In the genomic region with DNA sequence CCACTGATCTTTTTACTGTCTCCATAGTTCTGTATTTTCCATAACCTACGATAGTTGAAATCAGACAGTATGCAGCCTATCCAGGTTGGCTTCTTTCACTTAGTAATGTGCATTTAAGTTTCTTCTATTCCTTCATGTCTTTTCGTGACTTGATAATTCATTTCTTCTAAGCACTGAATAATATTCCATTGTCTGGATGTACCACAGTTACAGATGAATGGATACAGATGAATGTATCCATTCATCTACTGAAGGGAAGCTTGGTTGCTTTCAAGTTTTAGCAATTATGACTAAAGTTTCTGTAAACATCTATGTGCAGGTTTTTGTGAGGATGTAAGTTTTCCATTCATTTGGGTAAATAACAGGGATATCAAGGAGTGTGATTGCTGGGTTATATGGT, we compare ENCODE assay signal across 42 cellular contexts.
"Had no signal": no experiment of that assay in that cellular context is flagged by ENCODE, and none has a peak within 500 bp of the region (broad histone marks: within the 10 kb centered on the region; RNA-seq: fewer than 3 reads in every experiment).

No MANE protein-coding gene starts in this region.

- H3K27me3 Mint-ChIP-seq: activated CD8-positive, alpha-beta memory T cell treated with anti-CD3 and anti-CD28 coated beads, Interleukin-2, amount 10 ng/mL, durations not matched to agents 7 days and 5 days; activated naive CD8-positive, alpha-beta T cell treated with anti-CD3 and anti-CD28 coated beads for 36 hours; central memory CD8-positive, alpha-beta T cell had no signal

- H3K4me1 Mint-ChIP-seq: activated CD4-positive, alpha-beta memory T cell treated with anti-CD3 and anti-CD28 coated beads, Interleukin-2, amount 10 ng/mL, durations not matched to agents 7 days and 5 days; activated CD4-positive, alpha-beta T cell treated with anti-CD3 and anti-CD28 coated beads for 36 hours; activated CD4-positive, alpha-beta T cell treated with anti-CD3 and anti-CD28 coated beads, Interleukin-2, amount 10 ng/mL, durations not matched to agents 7 days and 5 days; activated CD8-positive, alpha-beta memory T cell treated with anti-CD3 and anti-CD28 coated beads, Interleukin-2, amount 10 ng/mL, durations not matched to agents 7 days and 5 days; activated naive CD8-positive, alpha-beta T cell treated with anti-CD3 and anti-CD28 coated beads for 36 hours; activated T-helper 17 cell treated with anti-CD3 and anti-CD28 coated beads, Interleukin-2, amount 50 U/mL, for 72 hours; central memory CD8-positive, alpha-beta T cell; WTC11 had no signal

- ATAC-seq: activated CD4-positive, alpha-beta T cell treated with anti-CD3 and anti-CD28 coated beads for 36 hours; activated CD4-positive, CD25-positive, alpha-beta regulatory T cell treated with anti-CD3 and anti-CD28 coated beads, Interleukin-2, amount 50 U/mL, for 24 hours; activated CD8-positive, alpha-beta memory T cell treated with anti-CD3 and anti-CD28 coated beads, Interleukin-2, amount 10 ng/mL, durations not matched to agents 7 days and 5 days; activated CD8-positive, alpha-beta T cell treated with anti-CD3 and anti-CD28 coated beads, Interleukin-2, amount 10 ng/mL, durations not matched to agents 7 days and 5 days; activated naive CD4-positive, alpha-beta T cell treated with anti-CD3 and anti-CD28 coated beads, Interleukin-2, amount 50 U/mL, for 72 hours; activated T-cell treated with anti-CD3 and anti-CD28 coated beads, Interleukin-2, amount 50 U/mL, for 72 hours; activated T-helper 17 cell treated with anti-CD3 and anti-CD28 coated beads, Interleukin-2, amount 50 U/mL, for 72 hours; body of pancreas; WTC11 had no signal

- DNase-seq: activated CD4-positive, alpha-beta memory T cell treated with anti-CD3 and anti-CD28 coated beads, Interleukin-2, amount 10 ng/mL, durations not matched to agents 7 days and 5 days; activated CD4-positive, alpha-beta T cell treated with anti-CD3 and anti-CD28 coated beads for 1 hour; activated CD4-positive, alpha-beta T cell treated with anti-CD3 and anti-CD28 coated beads for 36 hours; activated CD4-positive, alpha-beta T cell treated with anti-CD3 and anti-CD28 coated beads for 48 hours; activated CD4-positive, alpha-beta T cell treated with anti-CD3 and anti-CD28 coated beads, Interleukin-2, amount 10 ng/mL, durations not matched to agents 7 days and 5 days; activated CD4-positive, alpha-beta T cell treated with anti-CD3 and anti-CD28 coated beads, Interleukin-2, amount 50 U/mL, for 48 hours; activated CD4-positive, CD25-positive, alpha-beta regulatory T cell; activated CD8-positive, alpha-beta memory T cell treated with anti-CD3 and anti-CD28 coated beads for 24 hours; activated CD8-positive, alpha-beta memory T cell treated with anti-CD3 and anti-CD28 coated beads, Interleukin-2, amount 10 ng/mL, durations not matched to agents 7 days and 5 days; activated CD8-positive, alpha-beta memory T cell treated with anti-CD3 and anti-CD28 coated beads, Interleukin-2, amount 50 U/mL, for 48 hours; activated CD8-positive, alpha-beta T cell treated with anti-CD3 and anti-CD28 coated beads, Interleukin-2, amount 10 ng/mL, durations not matched to agents 7 days and 5 days; activated effector memory CD4-positive, alpha-beta T cell treated with anti-CD3 and anti-CD28 coated beads, Interleukin-2, amount 50 U/mL, for 16 hours; activated gamma-delta T cell treated with Interleukin-2 at 50 U/mL for 16 hours; activated naive CD4-positive, alpha-beta T cell; activated naive CD4-positive, alpha-beta T cell treated with anti-CD3 and anti-CD28 coated beads for 36 hours; activated naive CD4-positive, alpha-beta T cell treated with anti-CD3 and anti-CD28 coated beads, Interleukin-2, amount 50 U/mL, for 16 hours; activated naive CD8-positive, alpha-beta T cell treated with anti-CD3 and anti-CD28 coated beads for 36 hours; activated T-cell treated with anti-CD3 and anti-CD28 coated beads, Interleukin-2, amount 50 U/mL, for 24 hours; activated T-cell treated with anti-CD3 and anti-CD28 coated beads, Interleukin-2, amount 50 U/mL, for 72 hours; adrenal gland; amniotic stem cell; aorta; body of pancreas; brain microvascular endothelial cell; caudate nucleus; cerebellar nuclear complex; T-helper 1 cell; T-helper 2 cell; T-helper 9 cell; WERI-Rb-1 had no signal

- H3K27me3 ChIP-seq: adrenal gland, body of pancreas, brain microvascular endothelial cell, cardiac muscle cell had no signal

- H3K4me3 ChIP-seq: adrenal gland, body of pancreas, cardiac muscle cell had no signal

- H3K36me3 ChIP-seq: adrenal gland, brain microvascular endothelial cell, cardiac muscle cell, WERI-Rb-1 had no signal

- H3K9me3 ChIP-seq: adrenal gland, body of pancreas had no signal

- H3K4me1 ChIP-seq: adrenal gland, body of pancreas had no signal

- H3K9me3 Mint-ChIP-seq: activated CD4-positive, alpha-beta memory T cell treated with anti-CD3 and anti-CD28 coated beads, Interleukin-2, amount 10 ng/mL, durations not matched to agents 7 days and 5 days; activated CD4-positive, alpha-beta T cell treated with anti-CD3 and anti-CD28 coated beads, Interleukin-2, amount 10 ng/mL, durations not matched to agents 7 days and 5 days; activated naive CD4-positive, alpha-beta T cell treated with anti-CD3 and anti-CD28 coated beads for 36 hours; activated naive CD4-positive, alpha-beta T cell treated with anti-CD3 and anti-CD28 coated beads, Interleukin-2, amount 50 U/mL, for 72 hours; activated naive CD8-positive, alpha-beta T cell treated with anti-CD3 and anti-CD28 coated beads for 36 hours; activated T-cell treated with anti-CD3 and anti-CD28 coated beads, Interleukin-2, amount 50 U/mL, for 24 hours; activated T-cell treated with anti-CD3 and anti-CD28 coated beads, Interleukin-2, amount 50 U/mL, for 72 hours; activated T-helper 1 cell treated with anti-CD3 and anti-CD28 coated beads, Interleukin-12 subunit alpha, Interleukin-12 subunit beta, Interleukin-2, Interleukin-4 antibody, amounts not matched to agents 30 ng/mL and 10 ng/mL and 1 ng/mL, durations not matched to agents 14 hours and 24 hours and 36 hours; activated T-helper 17 cell treated with anti-CD3 and anti-CD28 coated beads, Interleukin-2, amount 50 U/mL, for 72 hours; central memory CD8-positive, alpha-beta T cell; T-helper 1 cell treated with Interleukin-12 subunit alpha and Interleukin-12 subunit beta and Interleukin-4 antibody, amounts not matched to agents 30 μg/mL and 1 μg/mL, for 36 hours; T-helper 2 cell treated with Interferon-gamma antibody and Interleukin-4, amounts not matched to agents 5 μg/mL and 100 μg/mL, for 36 hours; WTC11 had no signal

- H3K4me3 Mint-ChIP-seq: activated CD4-positive, alpha-beta memory T cell treated with anti-CD3 and anti-CD28 coated beads, Interleukin-2, amount 10 ng/mL, durations not matched to agents 7 days and 5 days; activated CD4-positive, alpha-beta T cell treated with anti-CD3 and anti-CD28 coated beads for 36 hours; activated CD4-positive, alpha-beta T cell treated with anti-CD3 and anti-CD28 coated beads, Interleukin-2, amount 10 ng/mL, durations not matched to agents 7 days and 5 days; activated CD8-positive, alpha-beta memory T cell treated with anti-CD3 and anti-CD28 coated beads, Interleukin-2, amount 10 ng/mL, durations not matched to agents 7 days and 5 days; activated CD8-positive, alpha-beta T cell treated with anti-CD3 and anti-CD28 coated beads, Interleukin-2, amount 10 ng/mL, durations not matched to agents 7 days and 5 days; activated naive CD4-positive, alpha-beta T cell treated with anti-CD3 and anti-CD28 coated beads for 36 hours; activated naive CD8-positive, alpha-beta T cell treated with anti-CD3 and anti-CD28 coated beads for 36 hours; activated T-cell treated with anti-CD3 and anti-CD28 coated beads, Interleukin-2, amount 50 U/mL, for 24 hours; activated T-cell treated with anti-CD3 and anti-CD28 coated beads, Interleukin-2, amount 50 U/mL, for 72 hours; activated T-helper 1 cell treated with anti-CD3 and anti-CD28 coated beads, Interleukin-12 subunit alpha, Interleukin-12 subunit beta, Interleukin-2, Interleukin-4 antibody, amounts not matched to agents 30 ng/mL and 10 ng/mL and 1 ng/mL, durations not matched to agents 14 hours and 24 hours and 36 hours; activated T-helper 17 cell treated with anti-CD3 and anti-CD28 coated beads, Interleukin-2, amount 50 U/mL, for 72 hours; central memory CD8-positive, alpha-beta T cell; T-helper 1 cell treated with Interleukin-12 subunit alpha and Interleukin-12 subunit beta and Interleukin-4 antibody, amounts not matched to agents 30 μg/mL and 1 μg/mL, for 36 hours; T-helper 2 cell treated with Interferon-gamma antibody and Interleukin-4, amounts not matched to agents 5 μg/mL and 100 μg/mL, for 36 hours; WTC11 had no signal

- FAIRE-seq: astrocyte, bronchial epithelial cell, TTC549 had no signal

- H3K27ac Mint-ChIP-seq: activated CD4-positive, alpha-beta memory T cell treated with anti-CD3 and anti-CD28 coated beads, Interleukin-2, amount 10 ng/mL, durations not matched to agents 7 days and 5 days; activated CD4-positive, alpha-beta T cell treated with anti-CD3 and anti-CD28 coated beads for 36 hours; activated CD4-positive, alpha-beta T cell treated with anti-CD3 and anti-CD28 coated beads, Interleukin-2, amount 10 ng/mL, durations not matched to agents 7 days and 5 days; activated CD8-positive, alpha-beta memory T cell treated with anti-CD3 and anti-CD28 coated beads, Interleukin-2, amount 10 ng/mL, durations not matched to agents 7 days and 5 days; activated CD8-positive, alpha-beta T cell treated with anti-CD3 and anti-CD28 coated beads, Interleukin-2, amount 10 ng/mL, durations not matched to agents 7 days and 5 days; activated naive CD4-positive, alpha-beta T cell treated with anti-CD3 and anti-CD28 coated beads for 36 hours; activated naive CD4-positive, alpha-beta T cell treated with anti-CD3 and anti-CD28 coated beads, Interleukin-2, amount 50 U/mL, for 72 hours; activated naive CD8-positive, alpha-beta T cell treated with anti-CD3 and anti-CD28 coated beads for 36 hours; activated T-cell treated with anti-CD3 and anti-CD28 coated beads, Interleukin-2, amount 50 U/mL, for 24 hours; activated T-cell treated with anti-CD3 and anti-CD28 coated beads, Interleukin-2, amount 50 U/mL, for 72 hours; activated T-helper 1 cell treated with anti-CD3 and anti-CD28 coated beads, Interleukin-12 subunit alpha, Interleukin-12 subunit beta, Interleukin-2, Interleukin-4 antibody, amounts not matched to agents 30 ng/mL and 10 ng/mL and 1 ng/mL, durations not matched to agents 14 hours and 24 hours and 36 hours; activated T-helper 17 cell treated with anti-CD3 and anti-CD28 coated beads, Interleukin-2, amount 50 U/mL, for 72 hours; T-helper 1 cell treated with Interleukin-12 subunit alpha and Interleukin-12 subunit beta and Interleukin-4 antibody, amounts not matched to agents 30 μg/mL and 1 μg/mL, for 36 hours; T-helper 2 cell treated with Interferon-gamma antibody and Interleukin-4, amounts not matched to agents 5 μg/mL and 100 μg/mL, for 36 hours; WTC11 had no signal

- H3K36me3 Mint-ChIP-seq: activated CD8-positive, alpha-beta memory T cell treated with anti-CD3 and anti-CD28 coated beads, Interleukin-2, amount 10 ng/mL, durations not matched to agents 7 days and 5 days; activated naive CD4-positive, alpha-beta T cell treated with anti-CD3 and anti-CD28 coated beads, Interleukin-2, amount 50 U/mL, for 72 hours; activated naive CD8-positive, alpha-beta T cell treated with anti-CD3 and anti-CD28 coated beads for 36 hours; WTC11 had no signal

- H3K27ac ChIP-seq: adrenal gland, body of pancreas, brain microvascular endothelial cell, cardiac muscle cell, WERI-Rb-1 had no signal
